ENCODE assay signal across 31 cellular contexts in genomic region chr1:76059461-76059860, GRCh38. TPM values are rescaled to one million over a fixed set of nuclear protein-coding genes. Genes with fewer than 3 reads are reported as not detected.
DNase-seq lines count a peak whose midpoint lies in the region; ATAC-seq, FAIRE-seq and TF ChIP-seq lines count a peak whose summit lies in the region.
"Had no signal": no experiment of that assay in that cellular context is flagged by ENCODE, and none has a peak within 500 bp of the region (broad histone marks: within the 10 kb centered on the region; RNA-seq: fewer than 3 reads in every experiment).

No MANE protein-coding gene starts in this region.

- H2AFZ ChIP-seq in HepG2 (ENCODE audit: low read length): no peak overlapping the region

- H3K9me3 ChIP-seq in HepG2 (ENCODE audit: low read length): no peaks in the 10 kb centered on the region
- H3K9me3 ChIP-seq in right lobe of liver: no peaks in the 10 kb centered on the region
- H3K9me3 ChIP-seq in mesodermal cell (ENCODE audit: control insufficient read depth, low read length): no peaks in the 10 kb centered on the region
- H3K9me3 ChIP-seq: Peyer's patch, stomach, thyroid gland had no signal

- H3K27ac ChIP-seq in HepG2 (ENCODE audit: extremely low read length, insufficient read depth, low read length) (no peak overlapping the region), right lobe of liver (no peak overlapping the region), mesodermal cell (ENCODE audit: low read depth, low read length, severe bottlenecking) (peak overlapping the region; percentile 19)
- H3K27ac ChIP-seq: Peyer's patch, stomach, thyroid gland had no signal

- peak; percentile 35 for DNase-seq in HepG2 (ENCODE audit: low spot score)
- no peak for DNase-seq in right lobe of liver
- peak; percentile 97 for DNase-seq in NCI-H526 treated with DMSO at 0.1 percent for 48 hours (lab: John Stamatoyannopoulos, UW)
- DNase-seq in middle frontal gyrus (ENCODE audit: extremely low spot score, low spot score): no peak
- DNase-seq: ACHN; activated B cell treated with CpG ODN at 0.5 μM for 24 hours; activated CD8-positive, alpha-beta memory T cell treated with anti-CD3 and anti-CD28 coated beads, Interleukin-2, amount 10 ng/mL, durations not matched to agents 7 days and 5 days; activated naive CD4-positive, alpha-beta T cell; activated T-cell treated with anti-CD3 and anti-CD28 coated beads, Interleukin-2, amount 50 U/mL, for 72 hours; cerebellar nuclear complex; dorsolateral prefrontal cortex; hypothalamus; immature natural killer cell; left colon; mesenchymal stem cell; naive B cell; NCI-H187 treated with DMSO at 0.1 percent for 48 hours; Peyer's patch; SIG-M5; stimulated activated CD4-positive, alpha-beta T cell treated with anti-CD3 and anti-CD28 coated beads, Interleukin-2, amount 100 ng/mL, for 24 hours; stomach; T-cell; thyroid gland had no signal

- intact Hi-C loops in HepG2 (cut with micrococcal nuclease; ENCODE audit: unreplicated experiment) (no loop called here), right lobe of liver (cut with DNase I) (no loop called here)

- 0% methylated on average over 2 of the region's 2 CpGs for WGBS in HepG2 (ENCODE audit: low lambda C conversion rate)
- 31% methylated on average over 2 of the region's 2 CpGs for WGBS in right lobe of liver (ENCODE audit: insufficient coverage, low coverage, low lambda C conversion rate, missing lambda C conversion rate)
- WGBS in mesodermal cell (ENCODE audit: insufficient coverage in 2 of 2), 2 experiments: 83 to 88% methylated on average over 1 of the region's 2 CpGs

- H4K20me1 ChIP-seq in HepG2 (ENCODE audit: insufficient read depth, low read length): no peaks in the 10 kb centered on the region

- no TSS peak for BruUV-seq in HepG2 (replicated peaks; lab: Mats Ljungman, UMichigan)

- H3K4me3 ChIP-seq in HepG2 (replicated peaks in 1 of 3; ENCODE audit: insufficient read depth in 1 of 3, low read depth in 2 of 3, low read length in 3 of 3) (no peak overlapping the region), right lobe of liver (no peak overlapping the region), mesodermal cell (ENCODE audit: extremely low read depth, insufficient read depth, low read length, poor library complexity, severe bottlenecking) (no peak overlapping the region)
- H3K4me3 ChIP-seq: dorsolateral prefrontal cortex, Peyer's patch, smooth muscle cell, stomach, thyroid gland had no signal

- H3K27me3 ChIP-seq in HepG2 (ENCODE audit: control insufficient read depth in 1 of 2, insufficient read depth in 2 of 2, low read length in 2 of 2): no peaks in the 10 kb centered on the region; a peak in 1 of 5 replicates
- no peaks in the 10 kb centered on the region for H3K27me3 ChIP-seq in right lobe of liver
- H3K27me3 ChIP-seq: dorsolateral prefrontal cortex, Peyer's patch, stomach, thyroid gland had no signal

- TF ChIP-seq CTCF in HepG2 (CRISPR knock-in tag; IDR thresholded peaks at IDR 0.05) (no peak), right lobe of liver (IDR thresholded peaks at IDR 0.05) (no peak)

- H3K36me3 ChIP-seq in HepG2 (replicated peaks in 1 of 2; ENCODE audit: control insufficient read depth in 1 of 2, insufficient read depth in 2 of 2, low read length in 2 of 2) (no peaks in the 10 kb centered on the region), right lobe of liver (no peaks in the 10 kb centered on the region), mesodermal cell (ENCODE audit: control insufficient read depth, insufficient read depth, low read length) (no peaks in the 10 kb centered on the region)
- H3K36me3 ChIP-seq: Peyer's patch, stomach, thyroid gland had no signal

- POLR2A ChIA-PET in HepG2 (lab: Yijun Ruan, JAX): no interaction called here

- ATAC-seq in HepG2 (no peak; the same call in 2 of the 3 replicates), right lobe of liver (no peak), HG03175 (IDR thresholded peaks at IDR 0.05; ENCODE audit: unreplicated experiment) (no peak), HG03196 (IDR thresholded peaks at IDR 0.05; ENCODE audit: unreplicated experiment) (no peak)
- ATAC-seq in activated CD4-positive, CD25-positive, alpha-beta regulatory T cell treated with anti-CD3 and anti-CD28 coated beads, Interleukin-2, amount 50 U/mL, for 24 hours: no peak
- ATAC-seq: activated CD8-positive, alpha-beta memory T cell treated with anti-CD3 and anti-CD28 coated beads, Interleukin-2, amount 10 ng/mL, durations not matched to agents 7 days and 5 days; activated T-cell treated with anti-CD3 and anti-CD28 coated beads, Interleukin-2, amount 50 U/mL, for 72 hours; HCT116; T-cell had no signal

- TF ChIP-seq POLR2A in HepG2 (IDR thresholded peaks at IDR 0.05; ENCODE audit: insufficient read depth in 1 of 2, low read depth in 2 of 2, low read length in 2 of 2) (no peak), right lobe of liver (IDR thresholded peaks at IDR 0.05) (no peak)

- no peak overlapping the region for H3K9ac ChIP-seq in HepG2 (ENCODE audit: insufficient read depth, low read depth, low read length)

- TF ChIP-seq EP300 in HepG2 (IDR thresholded peaks at IDR 0.05; ENCODE audit: low read depth in 2 of 2, low read length in 2 of 2) (no peak), HepG2 (CRISPR knock-in tag; IDR thresholded peaks at IDR 0.05; ENCODE audit: borderline replicate concordance) (no peak)

- H3K4me1 ChIP-seq in HepG2 (ENCODE audit: insufficient read depth, low read length) (peaks cover 6% of the 10 kb centered on the region; the same call in 1 of the 2 replicates), right lobe of liver (no peaks in the 10 kb centered on the region), mesodermal cell (ENCODE audit: control insufficient read depth, insufficient read depth, low read length, poor library complexity, severe bottlenecking) (no peaks in the 10 kb centered on the region)
- H3K4me1 ChIP-seq: Peyer's patch, stomach, thyroid gland had no signal

- in situ Hi-C loops in HepG2 (cut with HindIII; ENCODE audit: extremely low pct_ligation_motif_present, low pct_unique_long_range_greater_than_20kb): no loop called here

- no peak for FAIRE-seq in HepG2 (lab: Jason Lieb, UNC)

- TF ChIP-seq RAD21 in HepG2 (CRISPR knock-in tag; IDR thresholded peaks at IDR 0.05): no peak

- no peaks in the 10 kb centered on the region for H3K79me2 ChIP-seq in HepG2 (ENCODE audit: insufficient read depth, low read length)

- CTCF ChIA-PET in HepG2 (lab: Yijun Ruan, JAX; ENCODE audit: low intra/inter-chr PET ratio, low total read pairs): no interaction called here

- no peak overlapping the region for H3K4me2 ChIP-seq in HepG2 (ENCODE audit: low read depth, low read length)
- H3K4me2 ChIP-seq: smooth muscle cell had no signal

TF ChIP-seq in HepG2, 621 proteins besides CTCF, POLR2A, EP300 and RAD21:
- TF ChIP-seq TBX3 (IDR thresholded peaks at IDR 0.05; ENCODE audit: borderline replicate concordance) (0 out of 2 replicates have a peak, but pooled peaks have one; percentile 14), ZNF878 (CRISPR knock-in tag; IDR thresholded peaks at IDR 0.05) (no peak), FOXP1 (IDR thresholded peaks at IDR 0.05) (no peak), FOXP1 (CRISPR knock-in tag; IDR thresholded peaks at IDR 0.05) (peak; percentile 25; the same call in 1 of the 2 replicates)

RNA-seq across cellular contexts. Expression of gene ST6GALNAC3, which starts 15.1 kb away (rescaled TPM):
- total RNA-seq in HepG2 (2016; rRNA removed; fragmentation: Illumina TruSeq; extraction: Trizol): not detected in 2 replicates
- not detected in 2 replicates for total RNA-seq in HepG2 (2016; cell fraction: cytosol; rRNA removed; fragmentation: Illumina TruSeq; extraction: Trizol; ENCODE audit: low read depth)
- not detected in 2 replicates for total RNA-seq in HepG2 (2016; cell fraction: insoluble cytoplasmic fraction; rRNA removed; fragmentation: Illumina TruSeq; extraction: Trizol)
- not detected in 2 replicates for total RNA-seq in HepG2 (2016; cell fraction: membrane; rRNA removed; fragmentation: Illumina TruSeq; extraction: Trizol)
- total RNA-seq in HepG2 (2016; cell fraction: nucleus; rRNA removed; fragmentation: Illumina TruSeq; extraction: Trizol): not detected in 2 replicates
- not detected in 2 replicates for polyA plus RNA-seq in HepG2 (2011; rRNA removed)
- polyA plus RNA-seq in HepG2 (2011; cell fraction: cytosol; rRNA removed): not detected in 2 replicates
- polyA plus RNA-seq in HepG2 (2011; cell fraction: nucleus; rRNA removed): not detected in 2 replicates
- not detected in 2 replicates for polyA plus RNA-seq in HepG2 (2012)
- polyA plus RNA-seq in HepG2 (2016; cell fraction: cytosol; fragmentation: Illumina TruSeq; extraction: Trizol; ENCODE audit: low read depth): not detected in 2 replicates
- polyA plus RNA-seq in HepG2 (2016; cell fraction: insoluble cytoplasmic fraction; fragmentation: Illumina TruSeq; extraction: Trizol; ENCODE audit: low read depth): not detected in 2 replicates
- not detected in 2 replicates for polyA plus RNA-seq in HepG2 (2016; cell fraction: membrane; fragmentation: Illumina TruSeq; extraction: Trizol; ENCODE audit: low read depth)
- polyA plus RNA-seq in HepG2 (2016; cell fraction: nucleus; fragmentation: Illumina TruSeq; extraction: Trizol; ENCODE audit: insufficient read depth, low read depth): not detected in 2 replicates
- polyA minus RNA-seq in HepG2 (2011; rRNA and poly(A)+ RNA removed; ENCODE audit: low replicate concordance): not detected in 2 replicates
- polyA minus RNA-seq in HepG2 (2011; cell fraction: cytosol; rRNA and poly(A)+ RNA removed): not detected in 2 replicates
- polyA minus RNA-seq in HepG2 (2011; cell fraction: nucleus; rRNA and poly(A)+ RNA removed): not detected in 2 replicates
- total RNA-seq in right lobe of liver: 1 to 10 TPM; 1.4 to 3.2 (median 2.6) TPM
- polyA plus RNA-seq in mesodermal cell (2013, experiment 1 of 2): 37.7 TPM
- 34.2 TPM for polyA plus RNA-seq in mesodermal cell (2013, experiment 2 of 2)
- total RNA-seq: LHCN-M2, osteoblast had no signal
- polyA plus RNA-seq: immature natural killer cell had no signal

Comparison
In these comparisons a context has a peak if more than half of its experiments do, and no peak if none do; other contexts are left out.
1. DNase-seq: peak in HepG2 (single experiment) and NCI-H526 treated with DMSO at 0.1 percent for 48 hours (single experiment); none in right lobe of liver (0 of 3) and middle frontal gyrus (single experiment).